34 cellular contexts compared by ENCODE assay signal in genomic region chr13:83008496-83008895, GRCh38.
"Had no signal": no experiment of that assay in that cellular context is flagged by ENCODE, and none has a peak within 500 bp of the region (broad histone marks: within the 10 kb centered on the region; RNA-seq: fewer than 3 reads in every experiment).

No MANE protein-coding gene starts in this region.

- H3K27me3 ChIP-seq: MG63 had no signal

- H3K36me3 ChIP-seq: MG63 had no signal

- H3K9me3 ChIP-seq: MG63 had no signal

- H3K4me2 ChIP-seq: KMS-11 had no signal

- H3K9ac ChIP-seq: KMS-11 had no signal

- H3K4me3 ChIP-seq: MG63 had no signal

- DNase-seq: Karpas-422, Kasumi-1, KG1, MG63, MM.1S, MV-4-11, NCI-H1048, NCI-H1092, NCI-H1092 treated with DMSO at 0.1 percent for 48 hours, NCI-H1105, NCI-H1105 treated with DMSO at 0.1 percent for 48 hours, NCI-H1417, NCI-H1417 treated with DMSO at 0.1 percent for 48 hours, NCI-H1436, NCI-H1436 treated with DMSO at 0.1 percent for 48 hours, NCI-H146, NCI-H1694, NCI-H1694 treated with DMSO at 0.1 percent for 48 hours, NCI-H187, NCI-H187 treated with DMSO at 0.1 percent for 48 hours, NCI-H1930, NCI-H2029, NCI-H2029 treated with DMSO at 0.1 percent for 48 hours, NCI-H2081, NCI-H2081 treated with DMSO at 0.1 percent for 48 hours, NCI-H2107, NCI-H2171, NCI-H2171 treated with DMSO at 0.1 percent for 48 hours, NCI-H2227 treated with DMSO at 0.1 percent for 48 hours, NCI-H345, NCI-H446, NCI-H446 treated with DMSO at 0.1 percent for 48 hours, NCI-H510A had no signal

- H3K27ac ChIP-seq: KMS-11 had no signal
